ENCODE assay signal across 8 cellular contexts in the genomic region with DNA sequence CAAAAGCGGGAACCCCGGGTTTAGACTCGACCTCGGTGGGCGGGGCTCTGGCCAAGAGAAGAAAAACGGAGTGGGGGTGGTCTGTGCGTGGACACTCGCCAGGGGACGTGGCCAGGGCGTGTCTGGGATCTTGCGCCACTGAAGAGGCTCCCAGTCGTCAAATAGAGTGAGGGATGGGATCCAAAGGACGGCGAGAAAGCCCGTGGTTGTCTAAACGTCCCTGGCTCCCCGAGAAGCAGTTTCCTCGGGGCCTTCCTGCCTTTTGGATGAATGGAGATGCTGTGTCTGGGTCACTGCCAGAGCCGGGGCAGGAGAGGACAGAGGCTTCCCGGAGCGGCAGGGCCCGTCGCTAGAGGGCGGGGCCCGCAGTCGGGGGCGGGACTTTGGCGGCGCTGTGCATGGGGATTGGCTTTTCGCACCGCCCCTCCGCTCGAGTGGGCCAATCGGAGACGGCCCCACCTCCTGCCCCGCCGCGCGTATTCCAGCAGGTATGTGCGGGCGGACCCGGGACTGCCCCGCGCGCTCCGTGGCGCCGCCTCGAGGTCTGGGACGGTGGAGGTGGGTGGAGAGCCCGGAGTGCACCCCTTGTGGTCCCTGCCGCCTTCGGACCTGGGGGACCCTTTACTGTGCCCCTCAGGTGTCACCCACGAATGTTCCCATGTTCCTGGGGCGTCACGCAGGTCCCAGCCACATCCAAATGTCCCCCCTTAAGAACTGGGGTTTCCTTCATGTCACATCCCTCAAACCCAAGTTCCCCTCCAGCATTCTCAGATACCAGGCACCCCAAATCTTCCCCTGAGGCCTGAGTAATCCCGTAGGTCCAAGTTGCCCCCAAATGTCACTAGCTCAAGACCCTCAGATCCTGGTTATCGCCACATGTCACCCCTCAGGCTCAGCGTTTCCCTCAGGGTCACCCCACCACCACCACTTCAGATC. TPM values are rescaled to one million over a fixed set of nuclear protein-coding genes. Genes with fewer than 3 reads are reported as not detected.
DNase-seq lines count a peak whose midpoint lies in the region; ATAC-seq lines count a peak whose summit lies in the region.

No MANE protein-coding gene starts in this region.

- ATAC-seq in HG02973 (IDR thresholded peaks at IDR 0.05; ENCODE audit: unreplicated experiment) = peak; percentile 66

- DNase-seq in NCI-H187 (lab: John Stamatoyannopoulos, UW) (peak; percentile 48 to 68), NCI-H187 treated with DMSO at 0.1 percent for 48 hours (lab: John Stamatoyannopoulos, UW) (no peak), NCI-H2196 treated with DMSO at 0.1 percent for 48 hours (lab: John Stamatoyannopoulos, UW; ENCODE audit: unreplicated experiment) (peak; percentile 89), cerebellum (ENCODE audit: low spot score) (peak; percentile 97), kidney tubule cell (ENCODE audit: low spot score) (peak; percentile 92)
- DNase-seq in activated CD4-positive, CD25-positive, alpha-beta regulatory T cell treated with anti-CD3 and anti-CD28 coated beads, Interleukin-2, amount 50 U/mL, for 72 hours = peak; percentile 95
- DNase-seq in stimulated activated CD4-positive, alpha-beta T cell treated with anti-CD3 and anti-CD28 coated beads, Interleukin-1b, Interleukin-23, amount 100 ng/mL, for 4 hours (ENCODE audit: low read depth in 2 of 2) = peak; percentile 88 to 94

RNA-seq across cellular contexts. Expression of gene ZSWIM4, which starts 38.4 kb away (rescaled TPM):
- total RNA-seq in cerebellum = 13.6 TPM

RNA-seq across cellular contexts. Expression of gene NANOS3, which starts 43.3 kb away (rescaled TPM):
- 2.9 TPM for total RNA-seq in cerebellum

RNA-seq across cellular contexts. Expression of gene C19orf53, which starts 59.3 kb away (rescaled TPM):
- total RNA-seq in cerebellum = 15.5 TPM
